In the genomic region with DNA sequence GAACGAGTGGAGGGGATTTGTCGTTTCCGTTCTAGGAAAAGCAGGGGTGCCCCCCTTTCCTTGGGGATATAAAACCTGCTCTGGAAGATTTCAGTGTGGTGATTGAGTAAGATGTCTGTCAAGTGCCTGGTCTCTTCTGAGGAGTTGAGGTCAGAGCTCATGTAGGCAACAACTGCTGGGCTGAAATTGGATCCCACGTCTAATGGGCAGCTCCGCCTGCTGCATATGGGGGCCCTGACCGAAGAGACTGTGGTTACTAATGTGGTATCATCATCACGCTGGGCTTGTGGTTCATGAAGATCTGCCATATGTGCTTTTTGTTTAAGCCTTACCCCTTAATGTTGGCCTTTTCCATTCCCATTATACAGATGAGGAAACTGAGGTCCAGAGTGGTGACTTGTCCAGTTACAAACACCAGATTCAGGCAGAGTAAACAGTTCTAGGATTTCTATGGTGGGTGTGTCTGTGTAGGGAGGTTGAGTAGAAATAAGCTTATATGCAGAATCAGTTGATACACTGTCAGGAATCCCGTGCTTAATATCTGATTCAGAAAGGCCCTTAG, we compare ENCODE assay signal across 2 cellular contexts.
TF ChIP-seq lines count a peak whose summit lies in the region.

No MANE protein-coding gene starts in this region.

TF ChIP-seq in HCT116, 20 proteins besides CTCF, POLR2A, EP300 and RAD21:
- no peak for TF ChIP-seq YY1 (IDR thresholded peaks at IDR 0.05; ENCODE audit: extremely low read depth, insufficient replicate concordance, low read depth, low read length)
- TF ChIP-seq TCF7L2 (IDR thresholded peaks at IDR 0.05; ENCODE audit: borderline replicate concordance, extremely low read depth, insufficient read depth, insufficient read length), result no peak
- TF ChIP-seq CEBPB (IDR thresholded peaks at IDR 0.05; ENCODE audit: low read depth), result no peak
- TF ChIP-seq, protein P1, sequence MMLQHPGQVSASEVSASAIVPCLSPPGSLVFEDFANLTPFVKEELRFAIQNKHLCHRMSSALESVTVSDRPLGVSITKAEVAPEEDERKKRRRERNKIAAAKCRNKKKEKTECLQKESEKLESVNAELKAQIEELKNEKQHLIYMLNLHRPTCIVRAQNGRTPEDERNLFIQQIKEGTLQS (IDR thresholded peaks at IDR 0.05), result no peak
- TF ChIP-seq ZFX (IDR thresholded peaks at IDR 0.05), result no peak
- TF ChIP-seq FOSL1 (IDR thresholded peaks at IDR 0.05; ENCODE audit: low read depth), result no peak
- no peak for TF ChIP-seq ZNF274 (IDR thresholded peaks at IDR 0.05; ENCODE audit: low read depth, low read length)
- no peak for TF ChIP-seq EZH2 (IDR thresholded peaks at IDR 0.05)
- TF ChIP-seq POLR2AphosphoS5 (IDR thresholded peaks at IDR 0.05; ENCODE audit: low read depth, low read length), result no peak
- TF ChIP-seq EGR1 (IDR thresholded peaks at IDR 0.05; ENCODE audit: low read depth), result no peak
- TF ChIP-seq EZH2phosphoT487 (IDR thresholded peaks at IDR 0.05; ENCODE audit: borderline replicate concordance), result no peak
- TF ChIP-seq, protein P2, sequence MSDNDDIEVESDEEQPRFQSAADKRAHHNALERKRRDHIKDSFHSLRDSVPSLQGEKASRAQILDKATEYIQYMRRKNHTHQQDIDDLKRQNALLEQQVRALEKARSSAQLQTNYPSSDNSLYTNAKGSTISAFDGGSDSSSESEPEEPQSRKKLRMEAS (IDR thresholded peaks at IDR 0.05), result no peak
- TF ChIP-seq, protein P3, sequence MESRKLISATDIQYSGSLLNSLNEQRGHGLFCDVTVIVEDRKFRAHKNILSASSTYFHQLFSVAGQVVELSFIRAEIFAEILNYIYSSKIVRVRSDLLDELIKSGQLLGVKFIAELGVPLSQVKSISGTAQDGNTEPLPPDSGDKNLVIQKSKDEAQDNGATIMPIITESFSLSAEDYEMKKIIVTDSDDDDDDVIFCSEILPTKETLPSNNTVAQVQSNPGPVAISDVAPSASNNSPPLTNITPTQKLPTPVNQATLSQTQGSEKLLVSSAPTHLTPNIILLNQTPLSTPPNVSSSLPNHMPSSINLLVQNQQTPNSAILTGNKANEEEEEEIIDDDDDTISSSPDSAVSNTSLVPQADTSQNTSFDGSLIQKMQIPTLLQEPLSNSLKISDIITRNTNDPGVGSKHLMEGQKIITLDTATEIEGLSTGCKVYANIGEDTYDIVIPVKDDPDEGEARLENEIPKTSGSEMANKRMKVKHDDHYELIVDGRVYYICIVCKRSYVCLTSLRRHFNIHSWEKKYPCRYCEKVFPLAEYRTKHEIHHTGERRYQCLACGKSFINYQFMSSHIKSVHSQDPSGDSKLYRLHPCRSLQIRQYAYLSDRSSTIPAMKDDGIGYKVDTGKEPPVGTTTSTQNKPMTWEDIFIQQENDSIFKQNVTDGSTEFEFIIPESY (IDR thresholded peaks at IDR 0.05; ENCODE audit: extremely low read depth, insufficient replicate concordance, low read length), result no peak
- TF ChIP-seq SP1 (IDR thresholded peaks at IDR 0.05; ENCODE audit: low read depth), result no peak
- no peak for TF ChIP-seq ELF1 (IDR thresholded peaks at IDR 0.05; ENCODE audit: borderline replicate concordance, low read depth)
- TF ChIP-seq SIN3A (IDR thresholded peaks at IDR 0.05; ENCODE audit: low read depth), result no peak

TF ChIP-seq in SK-N-SH, 30 proteins besides CTCF, POLR2A, EP300 and RAD21:
- TF ChIP-seq NFIC (IDR thresholded peaks at IDR 0.05; ENCODE audit: borderline replicate concordance) (no peak), JUND (IDR thresholded peaks at IDR 0.05) (no peak)
